ENCODE assay signal across 8 cellular contexts in the genomic region with DNA sequence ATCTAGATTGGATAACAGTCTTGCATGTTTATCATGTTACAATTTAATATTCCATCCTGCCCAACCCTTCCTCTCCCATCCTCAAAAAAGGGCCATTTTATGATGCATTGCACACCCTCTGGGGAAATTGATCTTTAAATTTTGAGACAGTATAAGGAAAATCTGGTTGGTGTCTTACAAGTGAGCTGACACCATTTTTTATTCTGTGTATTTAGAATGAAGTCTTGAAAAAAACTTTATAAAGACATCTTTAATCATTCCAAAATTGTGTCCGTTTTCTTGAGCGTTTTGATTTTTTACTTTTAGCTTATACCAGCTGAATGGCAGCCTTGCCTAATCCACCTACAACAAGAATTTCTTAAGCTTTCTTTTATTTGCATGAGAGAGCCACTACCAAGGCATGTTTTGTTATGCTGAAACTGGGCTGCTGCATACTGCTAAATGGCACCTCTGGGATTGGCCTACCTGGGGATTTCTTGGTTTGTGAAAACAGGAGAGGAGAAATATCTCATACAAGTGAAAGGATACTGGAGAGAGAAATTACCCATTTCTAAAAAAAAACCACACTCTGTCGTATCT. TPM values are rescaled to one million over a fixed set of nuclear protein-coding genes. Genes with fewer than 3 reads are reported as not detected.
DNase-seq lines count a peak whose midpoint lies in the region; ATAC-seq lines count a peak whose summit lies in the region.

No MANE protein-coding gene starts in this region.

- ATAC-seq in naive thymus-derived CD8-positive, alpha-beta T cell, result no peak
- ATAC-seq in HG03354 (IDR thresholded peaks at IDR 0.05; ENCODE audit: poor library complexity, severe bottlenecking, unreplicated experiment) (no peak), GM19351 (IDR thresholded peaks at IDR 0.05; ENCODE audit: unreplicated experiment) (no peak), left lobe of liver (no peak), GM21381 (IDR thresholded peaks at IDR 0.05; ENCODE audit: unreplicated experiment) (no peak)

- H3K9me3 Mint-ChIP-seq in naive thymus-derived CD8-positive, alpha-beta T cell, result no peaks in the 10 kb centered on the region

- H3K4me3 Mint-ChIP-seq in naive thymus-derived CD8-positive, alpha-beta T cell, result peak overlapping the region in 8 of 10 donors; percentile 9 to 97 (median 62)

- no peaks in the 10 kb centered on the region for H3K27me3 Mint-ChIP-seq in naive thymus-derived CD8-positive, alpha-beta T cell

- H3K27ac ChIP-seq in cingulate gyrus (ENCODE audit: low read depth, low read length), result peak overlapping the region; percentile 67

- H3K4me1 Mint-ChIP-seq in naive thymus-derived CD8-positive, alpha-beta T cell, result peaks cover 11 to 74% (median 38%) of the 10 kb centered on the region in 4 donors

- POLR2A ChIA-PET in naive thymus-derived CD8-positive, alpha-beta T cell (lab: Charles Lee), result interaction anchor here (0.7 kb wide), 1 partner anchor 9 kb away, joined by 3 read pairs; no protein-coding TSS in a partner anchor

- H3K36me3 Mint-ChIP-seq in naive thymus-derived CD8-positive, alpha-beta T cell, result peaks cover 0 to 49% (median 13%) of the 10 kb centered on the region in 3 donors

- peak; percentile 39 for DNase-seq in Daoy (ENCODE audit: low read depth)
- peak; percentile 18 for DNase-seq in NCI-H69 (lab: John Stamatoyannopoulos, UW)
- no peak for DNase-seq in naive thymus-derived CD8-positive, alpha-beta T cell
- DNase-seq in left lobe of liver (ENCODE audit: low spot score), result no peak

- H3K27ac Mint-ChIP-seq in naive thymus-derived CD8-positive, alpha-beta T cell, result peak overlapping the region in 8 of 10 donors; percentile 24 to 98 (median 66)

RNA-seq across cellular contexts. Expression of gene TUBD1, which starts 52.3 kb away (rescaled TPM):
- total RNA-seq in Daoy (2014; rRNA removed; shearing (Covaris generic)), result 16.4 and 19.8 TPM in 2 replicates
- total RNA-seq in naive thymus-derived CD8-positive, alpha-beta T cell, result 10 to 100 TPM; 33.5 to 36.7 TPM
- 10 to 100 TPM; 16.9 to 24.0 (median 17.0) TPM for polyA plus RNA-seq in naive thymus-derived CD8-positive, alpha-beta T cell
- 6.2 TPM for total RNA-seq in left lobe of liver

RNA-seq across cellular contexts. Expression of gene RPS6KB1, which starts 52.5 kb away (rescaled TPM):
- total RNA-seq in Daoy (2014; rRNA removed; shearing (Covaris generic)), result 14.4 and 16.1 TPM in 2 replicates
- 10 to 100 TPM; 65.9 to 79.4 TPM for total RNA-seq in naive thymus-derived CD8-positive, alpha-beta T cell
- 10 to 100 TPM; 22.7 to 31.5 (median 23.5) TPM for polyA plus RNA-seq in naive thymus-derived CD8-positive, alpha-beta T cell
- total RNA-seq in left lobe of liver, result 16.4 TPM

Comparison
In these comparisons a context has a peak if more than half of its experiments do, and no peak if none do; other contexts are left out.
1. DNase-seq: peak in Daoy (single experiment) and NCI-H69 (single experiment); none in naive thymus-derived CD8-positive, alpha-beta T cell (0 of 10) and left lobe of liver (single experiment).